Comparison of ENCODE assay signal across 8 cellular contexts in genomic region chrX:155026420-155026726, GRCh38. TPM values are rescaled to one million over a fixed set of nuclear protein-coding genes. Genes with fewer than 3 reads are reported as not detected.
DNase-seq lines count a peak whose midpoint lies in the region; ATAC-seq and TF ChIP-seq lines count a peak whose summit lies in the region.

No MANE protein-coding gene starts in this region.

- intact Hi-C loops in tibial artery (cut with DNase I; ENCODE audit: low total_unique reads): no loop called here

- H3K4me3 Mint-ChIP-seq in activated T-cell treated with anti-CD3 and anti-CD28 coated beads, Interleukin-2, amount 50 U/mL, for 4 hours: peak overlapping the region; percentile 73

- H3K27me3 Mint-ChIP-seq in activated T-cell treated with anti-CD3 and anti-CD28 coated beads, Interleukin-2, amount 50 U/mL, for 4 hours (ENCODE audit: low read depth): no peaks in the 10 kb centered on the region

- H3K36me3 ChIP-seq in liver (ENCODE audit: control insufficient read depth in 4 of 4, insufficient read depth in 3 of 4, low read depth in 1 of 4, low read length in 3 of 4) (no peaks in the 10 kb centered on the region), tibial artery (no peaks in the 10 kb centered on the region)

- no peak for DNase-seq in activated T-cell treated with anti-CD3 and anti-CD28 coated beads, Interleukin-2, amount 50 U/mL, for 4 hours
- DNase-seq in activated T-cell treated with anti-CD3 and anti-CD28 coated beads for 4 hours (no peak), astrocyte of the cerebellum (ENCODE audit: low read depth) (no peak), tibial artery (no peak), HCEC 1CT (no peak), T-helper 9 cell (no peak)

- no peak for TF ChIP-seq RAD21 in liver (IDR thresholded peaks at IDR 0.05)

- ATAC-seq in activated T-cell treated with anti-CD3 and anti-CD28 coated beads, Interleukin-2, amount 50 U/mL, for 4 hours: no peak
- no peak for ATAC-seq in HG02885 (IDR thresholded peaks at IDR 0.05; ENCODE audit: poor library complexity, unreplicated experiment)

- under 1% methylated on average over 16 of the region's 16 CpGs for WGBS in liver

- peaks cover 5% of the 10 kb centered on the region for H3K36me3 Mint-ChIP-seq in activated T-cell treated with anti-CD3 and anti-CD28 coated beads, Interleukin-2, amount 50 U/mL, for 4 hours (ENCODE audit: insufficient read depth)

- H3K9me3 ChIP-seq in liver (ENCODE audit: control insufficient read depth in 4 of 4, low read length in 3 of 4) (no peaks in the 10 kb centered on the region), tibial artery (no peaks in the 10 kb centered on the region)

- in situ Hi-C loops in astrocyte of the cerebellum (cut with HindIII; ENCODE audit: low sequenced_read_pairs): no loop called here

- peak overlapping the region in 1 of 2 donors; percentile 92 for H3K9ac ChIP-seq in liver (ENCODE audit: low read depth in 1 of 2, low read length in 2 of 2)

- TF ChIP-seq CTCF in astrocyte of the cerebellum (IDR thresholded peaks at IDR 0.05; ENCODE audit: low read depth, low read length, missing control alignments) (no peak), liver (IDR thresholded peaks at IDR 0.05; ENCODE audit: low read depth, low read length, missing input control) (no peak), tibial artery (IDR thresholded peaks at IDR 0.05) (no peak)

- H3K27ac ChIP-seq in liver (ENCODE audit: low read depth in 1 of 2, low read length in 2 of 2) (peak overlapping the region; percentile 83 to 89), tibial artery (peak overlapping the region; percentile 95)

- H3K4me3 ChIP-seq in astrocyte of the cerebellum (ENCODE audit: low read depth, low read length): peak overlapping the region; percentile 69
- H3K4me3 ChIP-seq in liver (ENCODE audit: low read depth in 1 of 3, low read length in 3 of 3): peak overlapping the region in 2 of 3 donors; percentile 0 to 70
- peak overlapping the region; percentile 69 to 77 for H3K4me3 ChIP-seq in tibial artery

- H3K4me1 ChIP-seq in liver (ENCODE audit: control insufficient read depth in 4 of 4, insufficient read depth in 4 of 4, low read length in 3 of 4): peaks cover 0 to 9% (median 4%) of the 10 kb centered on the region in 4 donors
- peaks cover 0 to 14% (median 0%) of the 10 kb centered on the region in 4 donors for H3K4me1 ChIP-seq in tibial artery

- H3K27me3 ChIP-seq in liver (ENCODE audit: control insufficient read depth in 4 of 4, insufficient read depth in 4 of 4, low read length in 3 of 4) (no peaks in the 10 kb centered on the region), tibial artery (no peaks in the 10 kb centered on the region)

- H3K9me3 Mint-ChIP-seq in activated T-cell treated with anti-CD3 and anti-CD28 coated beads, Interleukin-2, amount 50 U/mL, for 4 hours: no peaks in the 10 kb centered on the region

- peaks cover 17% of the 10 kb centered on the region for H3K4me1 Mint-ChIP-seq in activated T-cell treated with anti-CD3 and anti-CD28 coated beads, Interleukin-2, amount 50 U/mL, for 4 hours (ENCODE audit: low read depth)

TF ChIP-seq in liver, 16 proteins besides CTCF, POLR2A, EP300 and RAD21:
- peak; percentile 35 for TF ChIP-seq REST (IDR thresholded peaks at IDR 0.05)
- no peak for TF ChIP-seq NR2F2 (IDR thresholded peaks at IDR 0.05)
- no peak for TF ChIP-seq EGR1 (IDR thresholded peaks at IDR 0.05; ENCODE audit: low read depth in 2 of 2)
- peak; percentile 65 for TF ChIP-seq TAF1 (conservative IDR thresholded peaks at IDR 0.05)
- TF ChIP-seq JUND (IDR thresholded peaks at IDR 0.05): peak; percentile 75 to 83
- peak; percentile 20 for TF ChIP-seq FOXA2 (IDR thresholded peaks at IDR 0.05)

RNA-seq across cellular contexts. Expression of gene FUNDC2, which starts 0.3 kb away (rescaled TPM):
- 100 to 1,000 TPM; 114 to 124 (median 116) TPM for total RNA-seq in activated T-cell treated with anti-CD3 and anti-CD28 coated beads, Interleukin-2, amount 50 U/mL, for 4 hours
- 10 to 100 TPM; 19.4 to 23.3 TPM for total RNA-seq in liver
- 10 to 100 TPM; 58.3 to 79.8 TPM for polyA plus RNA-seq in liver

RNA-seq across cellular contexts. Expression of gene F8, which starts 3.9 kb away (rescaled TPM):
- total RNA-seq in activated T-cell treated with anti-CD3 and anti-CD28 coated beads, Interleukin-2, amount 50 U/mL, for 4 hours: 1 to 10 TPM; 1.3 to 2.4 (median 1.5) TPM
- 10 to 100 TPM in 1 of 2 donors, 1 to 10 TPM in 1; 8.0 to 22.3 TPM for total RNA-seq in liver
- polyA plus RNA-seq in liver: 10 to 100 TPM; 11.1 to 16.5 TPM

RNA-seq across cellular contexts. Expression of gene CMC4, which starts 44.6 kb away (rescaled TPM):
- 1 to 10 TPM; 1.1 to 2.7 (median 1.6) TPM for total RNA-seq in activated T-cell treated with anti-CD3 and anti-CD28 coated beads, Interleukin-2, amount 50 U/mL, for 4 hours
- 1 to 10 TPM; 4.2 to 4.9 TPM for total RNA-seq in liver
- polyA plus RNA-seq in liver: 10 to 100 TPM; 15.9 to 17.3 TPM

RNA-seq across cellular contexts. Expression of gene MTCP1, which starts 44.6 kb away (rescaled TPM):
- 1 to 10 TPM; 3.4 to 5.5 (median 5.1) TPM for total RNA-seq in activated T-cell treated with anti-CD3 and anti-CD28 coated beads, Interleukin-2, amount 50 U/mL, for 4 hours
- total RNA-seq in liver: 1 to 10 TPM; 2.2 to 2.8 TPM
- polyA plus RNA-seq in liver: 1 to 10 TPM; 7.7 to 10.0 TPM

RNA-seq across cellular contexts. Expression of gene BRCC3, which starts 44.9 kb away (rescaled TPM):
- total RNA-seq in activated T-cell treated with anti-CD3 and anti-CD28 coated beads, Interleukin-2, amount 50 U/mL, for 4 hours: 10 to 100 TPM; 21.7 to 25.6 (median 23.1) TPM
- total RNA-seq in liver: 10 to 100 TPM in 1 of 2 donors, 1 to 10 TPM in 1; 7.8 to 10.9 TPM
- polyA plus RNA-seq in liver: 10 to 100 TPM in 1 of 2 donors, 1 to 10 TPM in 1; 9.3 to 12.2 TPM

Comparison
In these comparisons a context has a peak if more than half of its experiments do, and no peak if none do; other contexts are left out.
1. RNA of gene FUNDC2, which starts 0.3 kb away (total RNA-seq): 114 to 124 TPM in activated T-cell treated with anti-CD3 and anti-CD28 coated beads, Interleukin-2, amount 50 U/mL, for 4 hours; 19.4 to 23.3 TPM in liver; every median in the first group is over 4 times any median in the second.
2. Peak in every context shown above with its lines, with median percentiles within 50 percentile points of each other: H3K4me3 ChIP-seq.